Comparison of ENCODE assay signal across 1 cellular context in genomic region chr5:143636951-143637528, GRCh38.
TF ChIP-seq lines count a peak whose summit lies in the region.

No MANE protein-coding gene starts in this region.

TF ChIP-seq in HepG2, 621 proteins besides CTCF, POLR2A, EP300 and RAD21 (continued from another document):
- peak; percentile 49; the same call in 1 of the 2 replicates for TF ChIP-seq HOMEZ (CRISPR knock-in tag; IDR thresholded peaks at IDR 0.05; ENCODE audit: low read depth)
- TF ChIP-seq TBX3 (IDR thresholded peaks at IDR 0.05; ENCODE audit: borderline replicate concordance) = peak; percentile 50; the same call in 1 of the 2 replicates
- peak; percentile 45; the same call in 1 of the 2 replicates for TF ChIP-seq HHEX (CRISPR knock-in tag; IDR thresholded peaks at IDR 0.05)
- no peak for TF ChIP-seq ZC3H13 (CRISPR knock-in tag; IDR thresholded peaks at IDR 0.05)
- no peak for TF ChIP-seq MEF2D (CRISPR knock-in tag; IDR thresholded peaks at IDR 0.05)
- TF ChIP-seq TCF12 (IDR thresholded peaks at IDR 0.05) = no peak
- no peak for TF ChIP-seq TCF12 (CRISPR knock-in tag; IDR thresholded peaks at IDR 0.05)
- peak; percentile 66; the same call in 1 of the 2 replicates for TF ChIP-seq CREM (IDR thresholded peaks at IDR 0.05)
- no peak for TF ChIP-seq CREM (CRISPR knock-in tag; IDR thresholded peaks at IDR 0.05)
- peak; percentile 55; the same call in 1 of the 2 replicates for TF ChIP-seq PBX2 (CRISPR knock-in tag; IDR thresholded peaks at IDR 0.05)
- TF ChIP-seq CSRNP1 (CRISPR knock-in tag; IDR thresholded peaks at IDR 0.05) = no peak
- no peak for TF ChIP-seq CERS6 (CRISPR knock-in tag; IDR thresholded peaks at IDR 0.05)
- no peak for TF ChIP-seq WIZ (CRISPR knock-in tag; IDR thresholded peaks at IDR 0.05)
- TF ChIP-seq HNF4G (IDR thresholded peaks at IDR 0.05; ENCODE audit: borderline replicate concordance, low read depth, low read length) = 0 out of 2 replicates have a peak, but pooled peaks have one; percentile 7
- no peak for TF ChIP-seq HNF4G (CRISPR knock-in tag; IDR thresholded peaks at IDR 0.05; ENCODE audit: borderline replicate concordance, low read depth)
- no peak for TF ChIP-seq ZNF512 (CRISPR knock-in tag; IDR thresholded peaks at IDR 0.05)
- no peak for TF ChIP-seq FOXO1 (CRISPR knock-in tag; IDR thresholded peaks at IDR 0.05)
- TF ChIP-seq ZNF782 (CRISPR knock-in tag; IDR thresholded peaks at IDR 0.05; ENCODE audit: borderline replicate concordance) = no peak
- TF ChIP-seq GRHL1 (CRISPR knock-in tag; conservative IDR thresholded peaks at IDR 0.05) = no peak
- TF ChIP-seq THAP11 (CRISPR knock-in tag; IDR thresholded peaks at IDR 0.05) = 0 out of 2 replicates have a peak, but pooled peaks have one; percentile 21
- TF ChIP-seq TBX2 (CRISPR knock-in tag; IDR thresholded peaks at IDR 0.05; ENCODE audit: borderline replicate concordance) = peak; percentile 31; the same call in 1 of the 2 replicates
- TF ChIP-seq RXRB (CRISPR knock-in tag; IDR thresholded peaks at IDR 0.05; ENCODE audit: borderline replicate concordance) = peak; percentile 26; the same call in 1 of the 2 replicates
- no peak for TF ChIP-seq ZNF207 (IDR thresholded peaks at IDR 0.05; ENCODE audit: borderline replicate concordance)
- no peak for TF ChIP-seq FOXA1 (IDR thresholded peaks at IDR 0.05)
- TF ChIP-seq FOXA1 (CRISPR knock-in tag; IDR thresholded peaks at IDR 0.05) = peak; percentile 74
- no peak for TF ChIP-seq EED (CRISPR knock-in tag; IDR thresholded peaks at IDR 0.05)
- TF ChIP-seq NFYC (CRISPR knock-in tag; IDR thresholded peaks at IDR 0.05) = no peak
